Comparison of ENCODE assay signal across 10 cellular contexts in genomic region chr5:177569894-177570293, GRCh38.
"Had no signal": no experiment of that assay in that cellular context is flagged by ENCODE, and none has a peak within 500 bp of the region (broad histone marks: within the 10 kb centered on the region; RNA-seq: fewer than 3 reads in every experiment).

No MANE protein-coding gene starts in this region.

- H3K4me1 ChIP-seq: HAP-1 had no signal

- FAIRE-seq: H54 had no signal

- H3K4me3 ChIP-seq: GM23248, GM23338, HAP-1 had no signal

- H3K9me3 ChIP-seq: HAP-1 had no signal

- DNase-seq: GM23248, GOT3, H7, H9, HCEC 1CT, HFFc6 had no signal

- H3K36me3 ChIP-seq: HAP-1 had no signal

- H3K27ac ChIP-seq: GM23248 had no signal

- H2AFZ ChIP-seq: GM23248 had no signal

- H3K4me2 ChIP-seq: GM23338 had no signal

- ATAC-seq: GM23338, HCT116 had no signal

- H3K9ac ChIP-seq: GM23248 had no signal
